Comparison of ENCODE assay signal across 8 cellular contexts in genomic region chr22:41285441-41285819, GRCh38. TPM values are rescaled to one million over a fixed set of nuclear protein-coding genes. Genes with fewer than 3 reads are reported as not detected.
A peak's percentile ranks its signal among the peaks of the same experiment; 100 is the strongest.
DNase-seq lines count a peak whose midpoint lies in the region; ATAC-seq, FAIRE-seq and TF ChIP-seq lines count a peak whose summit lies in the region.

No MANE protein-coding gene starts in this region.

- no peaks in the 10 kb centered on the region for H3K9me3 ChIP-seq in SJSA1 (replicated peaks)
- H3K9me3 ChIP-seq in pancreas = no peaks in the 10 kb centered on the region
- H3K9me3 ChIP-seq in thyroid gland = no peaks in the 10 kb centered on the region

- H3K27me3 ChIP-seq in HL-60 (ENCODE audit: insufficient read depth, poor library complexity, severe bottlenecking) = no peaks in the 10 kb centered on the region
- no peaks in the 10 kb centered on the region for H3K27me3 ChIP-seq in SJSA1 (replicated peaks)
- H3K27me3 ChIP-seq in pancreas = no peaks in the 10 kb centered on the region
- H3K27me3 ChIP-seq in thyroid gland = no peaks in the 10 kb centered on the region

- peak; percentile 35 for ATAC-seq in Right ventricle myocardium superior (ENCODE audit: poor library complexity)
- peak; percentile 29 to 56 (median 38) for ATAC-seq in pancreas

- peak overlapping the region; percentile 86 for H3K4me3 ChIP-seq in HL-60 (replicated peaks; ENCODE audit: insufficient read depth, low read length)
- peak overlapping the region; percentile 78 for H3K4me3 ChIP-seq in SJSA1
- peak overlapping the region; percentile 87 to 98 (median 94) for H3K4me3 ChIP-seq in pancreas
- H3K4me3 ChIP-seq in thyroid gland (replicated peaks in 1 of 3) = peak overlapping the region; percentile 36 to 89 (median 86)

- peak; percentile 17 to 77 (median 71) for DNase-seq in NCI-H1417 (lab: John Stamatoyannopoulos, UW)
- no peak for DNase-seq in NCI-H1417 treated with DMSO at 0.1 percent for 48 hours (lab: John Stamatoyannopoulos, UW)
- peak; percentile 55 to 57 for DNase-seq in HL-60 (ENCODE audit: low read depth in 1 of 2, low spot score in 1 of 2)
- peak; percentile 89 to 95 for DNase-seq in SJSA1 (ENCODE audit: low read depth in 1 of 2, low spot score in 2 of 2)
- peak; percentile 91 for DNase-seq in activated naive CD4-positive, alpha-beta T cell treated with anti-CD3 and anti-CD28 coated beads, Interleukin-2, amount 50 U/mL, for 16 hours
- DNase-seq in Right ventricle myocardium superior = peak; percentile 61
- DNase-seq in pancreas = peak; percentile 52 to 78 (median 71)
- peak; percentile 27 to 31 for DNase-seq in thyroid gland

- TF ChIP-seq CTCF in HL-60 (IDR thresholded peaks at IDR 0.05; ENCODE audit: insufficient read depth, low read length) (no peak), pancreas (IDR thresholded peaks at IDR 0.05) (no peak), thyroid gland (IDR thresholded peaks at IDR 0.05) (no peak)

- H3K27ac ChIP-seq in HL-60 (replicated peaks) (peak overlapping the region; percentile 82), SJSA1 (peak overlapping the region; percentile 92), pancreas (peak overlapping the region; percentile 46 to 88 (median 76)), thyroid gland (peak overlapping the region in 2 of 3 donors; percentile 80 to 98)

- TF ChIP-seq POLR2A in thyroid gland (IDR thresholded peaks at IDR 0.05) = no peak

- no peak for FAIRE-seq in pancreas (lab: Jason Lieb, UNC)

- intact Hi-C loops in Right ventricle myocardium superior (cut with DNase I) = loop anchor here (5.0 kb wide), 1 partner anchor 88 kb away; no protein-coding TSS in a partner anchor
- intact Hi-C loops in pancreas (cut with DNase I) = no loop called here
- intact Hi-C loops in thyroid gland (cut with DNase I) = loop anchor here (10.0 kb wide), 1 partner anchor 229 kb away; no protein-coding TSS in a partner anchor

- H3K36me3 ChIP-seq in SJSA1 (peaks cover 55% of the 10 kb centered on the region), pancreas (peaks cover 0 to 5% (median 0%) of the 10 kb centered on the region in 3 donors), thyroid gland (peaks cover 4 to 11% of the 10 kb centered on the region in 2 donors)

- H3K4me1 ChIP-seq in SJSA1 (replicated peaks) (peaks cover 63% of the 10 kb centered on the region), pancreas (peaks cover 13 to 23% (median 19%) of the 10 kb centered on the region in 3 donors), thyroid gland (peaks cover 21 to 27% of the 10 kb centered on the region in 2 donors)

- 0% methylated on average over 30 of the region's 30 CpGs for WGBS in pancreas, 2 donors
- 1 to 9% methylated on average over 5 to 29 of the region's 30 CpGs for WGBS in thyroid gland, 2 donors

RNA-seq across cellular contexts. Expression of gene RANGAP1, which starts 0.6 kb away (rescaled TPM):
- 172 and 201 TPM in 2 replicates for total RNA-seq in SJSA1 (2014; rRNA removed; shearing (Covaris generic))
- total RNA-seq in Right ventricle myocardium superior = 42.8 TPM
- total RNA-seq in pancreas = 10 to 100 TPM; 26.8 to 42.2 (median 30.6) TPM
- polyA plus RNA-seq in pancreas = 10 to 100 TPM; 68.2 to 87.9 TPM
- 10 to 100 TPM; 35.5 to 42.7 (median 38.8) TPM for total RNA-seq in thyroid gland

RNA-seq across cellular contexts. Expression of gene ZC3H7B, which starts 15.9 kb away (rescaled TPM):
- total RNA-seq in SJSA1 (2014; rRNA removed; shearing (Covaris generic)) = 51.8 and 72.2 TPM in 2 replicates
- total RNA-seq in Right ventricle myocardium superior (41.3 TPM), pancreas (10 to 100 TPM; 20.9 to 46.8 (median 27.0) TPM), thyroid gland (100 to 1,000 TPM in 1 of 4 donors, 10 to 100 TPM in 3; 77.7 to 100 (median 88.7) TPM)
- polyA plus RNA-seq in pancreas = 10 to 100 TPM; 24.7 to 36.3 TPM

RNA-seq across cellular contexts. Expression of gene CHADL, which starts 44.7 kb away (rescaled TPM):
- total RNA-seq in SJSA1 (2014; rRNA removed; shearing (Covaris generic)) = 0.11 TPM in 1 of 2 replicates, not detected in the other
- 22.6 TPM for total RNA-seq in Right ventricle myocardium superior
- 1 to 10 TPM in 5 of 6 donors, under 1 TPM in 1; 0.95 to 3.1 (median 1.6) TPM for total RNA-seq in pancreas
- 1 to 10 TPM; 4.5 to 4.9 TPM for polyA plus RNA-seq in pancreas
- 1 to 10 TPM; 4.6 to 7.5 (median 6.2) TPM for total RNA-seq in thyroid gland

Comparison
In these comparisons a context has a peak if more than half of its experiments do, and no peak if none do; other contexts are left out.
1. intact Hi-C loops: an anchor here in Right ventricle myocardium superior (5.0 kb wide) and thyroid gland (10.0 kb wide); none called in pancreas.